ENCODE assay signal across 1 cellular context in genomic region chr4:26152051-26152450, GRCh38.
TF ChIP-seq lines count a peak whose summit lies in the region.

No MANE protein-coding gene starts in this region.

TF ChIP-seq in IMR-90, 13 proteins besides CTCF, POLR2A, EP300 and RAD21 (continued from another document):
- no peak for TF ChIP-seq RCOR1 (IDR thresholded peaks at IDR 0.05; ENCODE audit: insufficient replicate concordance, low read length)
- no peak for TF ChIP-seq NFE2L2 (IDR thresholded peaks at IDR 0.05; ENCODE audit: low read depth, low read length)
- no peak for TF ChIP-seq CHD1 (IDR thresholded peaks at IDR 0.05; ENCODE audit: low read depth, low read length)
- TF ChIP-seq RFX5 (IDR thresholded peaks at IDR 0.05; ENCODE audit: low read depth, low read length): no peak
- no peak for TF ChIP-seq MXI1 (IDR thresholded peaks at IDR 0.05; ENCODE audit: borderline replicate concordance, low read depth, low read length)
